ENCODE assay signal across 18 cellular contexts in the genomic region with DNA sequence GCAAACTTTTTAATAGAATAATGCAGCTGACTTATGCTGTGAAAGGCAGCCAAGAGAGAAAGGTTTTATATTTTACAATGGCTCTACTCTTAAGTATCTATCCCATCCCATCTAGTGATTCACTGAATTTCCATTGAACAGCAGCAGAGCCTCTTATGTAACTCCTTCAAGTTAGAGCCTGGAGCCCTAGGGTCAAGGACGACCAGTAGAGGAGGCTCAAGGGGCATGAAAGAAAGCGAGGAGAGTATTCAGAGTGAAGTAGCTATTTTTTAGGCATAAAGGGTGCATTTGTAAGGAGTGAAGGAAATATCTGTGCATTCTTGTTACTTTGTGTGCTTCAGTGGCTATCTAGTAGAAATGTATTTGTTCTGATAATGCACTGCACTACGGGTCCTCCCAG.
DNase-seq lines count a peak whose midpoint lies in the region; ATAC-seq and TF ChIP-seq lines count a peak whose summit lies in the region.
"Had no signal": no experiment of that assay in that cellular context is flagged by ENCODE, and none has a peak within 500 bp of the region (broad histone marks: within the 10 kb centered on the region; RNA-seq: fewer than 3 reads in every experiment).

No MANE protein-coding gene starts in this region.

- no peak for ATAC-seq in HG02759 (IDR thresholded peaks at IDR 0.05; ENCODE audit: unreplicated experiment)
- ATAC-seq in left colon = no peak
- no peak for ATAC-seq in GM21619 (IDR thresholded peaks at IDR 0.05; ENCODE audit: unreplicated experiment)
- ATAC-seq: activated CD8-positive, alpha-beta T cell treated with anti-CD3 and anti-CD28 coated beads, Interleukin-2, amount 10 ng/mL, durations not matched to agents 7 days and 5 days; activated T-cell treated with anti-CD3 and anti-CD28 coated beads, Interleukin-2, amount 50 U/mL, for 72 hours; HCT116; mucosa of descending colon; right cardiac atrium; stimulated activated naive CD8-positive, alpha-beta T cell treated with anti-CD3 and anti-CD28 coated beads, Interleukin-15, amount 100 ng/mL, for 72 hours had no signal

- intact Hi-C loops in left colon (cut with DNase I, micrococcal nuclease) = no loop called here

- H3K27me3 ChIP-seq in H7 (ENCODE audit: control insufficient read depth, insufficient read depth, low read length) = no peaks in the 10 kb centered on the region

- no peaks in the 10 kb centered on the region for H3K9me3 Mint-ChIP-seq in chondrocyte (ENCODE audit: low read depth)
- H3K9me3 Mint-ChIP-seq: activated T-cell treated with anti-CD3 and anti-CD28 coated beads, Interleukin-2, amount 50 U/mL, for 72 hours; stimulated activated naive CD8-positive, alpha-beta T cell treated with anti-CD3 and anti-CD28 coated beads, Interleukin-15, amount 100 ng/mL, for 72 hours had no signal

- H3K27me3 Mint-ChIP-seq in chondrocyte (ENCODE audit: low read depth) = no peaks in the 10 kb centered on the region
- H3K27me3 Mint-ChIP-seq: stimulated activated naive CD8-positive, alpha-beta T cell treated with anti-CD3 and anti-CD28 coated beads, Interleukin-15, amount 100 ng/mL, for 72 hours had no signal

- H3K27ac Mint-ChIP-seq in chondrocyte (ENCODE audit: unreplicated experiment) = no peak overlapping the region
- H3K27ac Mint-ChIP-seq: activated CD8-positive, alpha-beta T cell treated with anti-CD3 and anti-CD28 coated beads, Interleukin-2, amount 10 ng/mL, durations not matched to agents 7 days and 5 days; activated T-cell treated with anti-CD3 and anti-CD28 coated beads, Interleukin-2, amount 50 U/mL, for 72 hours; stimulated activated naive CD8-positive, alpha-beta T cell treated with anti-CD3 and anti-CD28 coated beads, Interleukin-15, amount 100 ng/mL, for 72 hours had no signal

- no peak overlapping the region for H3K4me3 ChIP-seq in H7 (ENCODE audit: insufficient read depth, low read depth, low read length)
- H3K4me3 ChIP-seq: mucosa of descending colon had no signal

- no peaks in the 10 kb centered on the region for H3K36me3 Mint-ChIP-seq in chondrocyte (ENCODE audit: low read depth)

- H3K4me3 Mint-ChIP-seq in chondrocyte (ENCODE audit: unreplicated experiment) = no peak overlapping the region
- H3K4me3 Mint-ChIP-seq: activated CD8-positive, alpha-beta T cell treated with anti-CD3 and anti-CD28 coated beads, Interleukin-2, amount 10 ng/mL, durations not matched to agents 7 days and 5 days; activated T-cell treated with anti-CD3 and anti-CD28 coated beads, Interleukin-2, amount 50 U/mL, for 72 hours; stimulated activated naive CD8-positive, alpha-beta T cell treated with anti-CD3 and anti-CD28 coated beads, Interleukin-15, amount 100 ng/mL, for 72 hours had no signal

- no peak overlapping the region for H3K27ac ChIP-seq in C4-2B

- DNase-seq in H7 (peak; percentile 43), NCI-H2227 treated with DMSO at 0.1 percent for 48 hours (lab: John Stamatoyannopoulos, UW) (peak; percentile 14), chondrocyte (ENCODE audit: low spot score) (no peak), left colon (no peak), CD1c-positive myeloid dendritic cell (ENCODE audit: extremely low spot score) (no peak)
- DNase-seq: activated CD8-positive, alpha-beta T cell treated with anti-CD3 and anti-CD28 coated beads, Interleukin-2, amount 10 ng/mL, durations not matched to agents 7 days and 5 days; activated T-cell treated with anti-CD3 and anti-CD28 coated beads, Interleukin-2, amount 50 U/mL, for 72 hours; central memory CD4-positive, alpha-beta T cell; effector CD8-positive, alpha-beta T cell; mucosa of descending colon; NCI-H1048; occipital lobe; right cardiac atrium; stimulated activated naive CD8-positive, alpha-beta T cell treated with anti-CD3 and anti-CD28 coated beads, Interleukin-15, amount 100 ng/mL, for 72 hours had no signal

- no peaks in the 10 kb centered on the region for H3K4me1 Mint-ChIP-seq in chondrocyte (ENCODE audit: low read depth)
- H3K4me1 Mint-ChIP-seq: stimulated activated naive CD8-positive, alpha-beta T cell treated with anti-CD3 and anti-CD28 coated beads, Interleukin-15, amount 100 ng/mL, for 72 hours had no signal

- peak; percentile 29 for TF ChIP-seq CTCF in C4-2B (conservative IDR thresholded peaks at IDR 0.05)
- peak; percentile 16 for TF ChIP-seq CTCF in chondrocyte (IDR thresholded peaks at IDR 0.05)

- no peaks in the 10 kb centered on the region for H3K36me3 ChIP-seq in H7 (replicated peaks; ENCODE audit: control insufficient read depth, insufficient read depth, low read length)

Comparison
In these comparisons a context has a peak if more than half of its experiments do, and no peak if none do; other contexts are left out.
1. DNase-seq: peak in H7 (single experiment) and NCI-H2227 treated with DMSO at 0.1 percent for 48 hours (single experiment); none in chondrocyte (single experiment), left colon (0 of 2) and CD1c-positive myeloid dendritic cell (single experiment).